Comparison of ENCODE assay signal across 1 cellular context in the genomic region with DNA sequence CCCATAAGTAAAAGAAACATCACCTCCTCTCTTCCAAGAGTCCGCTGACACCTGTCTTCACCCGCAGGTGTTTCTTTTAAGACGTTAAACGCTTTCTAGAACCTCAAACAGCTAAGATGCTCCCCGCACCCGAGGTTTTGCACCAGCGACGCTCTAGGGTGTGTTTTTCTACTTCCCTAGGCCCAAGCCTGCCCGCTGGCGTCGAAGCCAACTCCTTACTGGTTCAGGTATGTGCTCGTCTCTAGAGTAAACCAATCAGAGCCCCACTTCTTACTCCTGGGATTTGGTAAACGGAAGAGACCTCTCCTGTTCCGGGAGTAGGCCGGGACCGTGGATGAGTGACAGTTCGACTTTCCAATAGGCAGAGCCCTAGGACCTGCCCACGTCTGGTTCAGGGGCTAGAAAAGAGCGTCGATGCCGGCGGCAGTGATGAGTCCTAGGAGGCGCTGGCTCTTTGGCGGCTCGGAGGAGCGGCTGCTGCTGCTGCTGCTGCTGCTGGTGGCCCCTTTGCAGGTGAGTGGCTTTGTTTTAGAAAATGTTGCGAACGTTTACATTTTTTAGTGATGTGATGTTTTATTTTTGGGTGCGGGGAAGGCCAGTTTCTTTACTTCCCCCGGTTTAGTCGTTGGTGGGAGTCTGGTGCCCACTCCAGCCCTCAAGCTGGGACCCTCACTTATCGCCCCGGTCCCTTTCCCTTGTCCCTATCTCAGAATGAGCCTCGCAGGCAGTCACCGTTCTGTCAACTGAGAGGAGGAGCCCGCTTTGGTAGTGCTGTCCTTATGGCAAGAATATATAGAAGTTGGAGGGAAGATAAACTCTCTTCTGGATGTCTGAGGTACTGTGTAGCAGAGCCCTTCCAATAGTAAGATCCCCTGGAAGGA.
TF ChIP-seq lines count a peak whose summit lies in the region.

Gene BPGM, plus strand, starts transcription at position 429 of the 881 bp plus-strand sequence. CDS start 14,655 bp downstream, outside the sequence.

TF ChIP-seq in K562, 482 proteins besides CTCF, POLR2A, EP300 and RAD21 (continued from another document):
- TF ChIP-seq, protein P1, sequence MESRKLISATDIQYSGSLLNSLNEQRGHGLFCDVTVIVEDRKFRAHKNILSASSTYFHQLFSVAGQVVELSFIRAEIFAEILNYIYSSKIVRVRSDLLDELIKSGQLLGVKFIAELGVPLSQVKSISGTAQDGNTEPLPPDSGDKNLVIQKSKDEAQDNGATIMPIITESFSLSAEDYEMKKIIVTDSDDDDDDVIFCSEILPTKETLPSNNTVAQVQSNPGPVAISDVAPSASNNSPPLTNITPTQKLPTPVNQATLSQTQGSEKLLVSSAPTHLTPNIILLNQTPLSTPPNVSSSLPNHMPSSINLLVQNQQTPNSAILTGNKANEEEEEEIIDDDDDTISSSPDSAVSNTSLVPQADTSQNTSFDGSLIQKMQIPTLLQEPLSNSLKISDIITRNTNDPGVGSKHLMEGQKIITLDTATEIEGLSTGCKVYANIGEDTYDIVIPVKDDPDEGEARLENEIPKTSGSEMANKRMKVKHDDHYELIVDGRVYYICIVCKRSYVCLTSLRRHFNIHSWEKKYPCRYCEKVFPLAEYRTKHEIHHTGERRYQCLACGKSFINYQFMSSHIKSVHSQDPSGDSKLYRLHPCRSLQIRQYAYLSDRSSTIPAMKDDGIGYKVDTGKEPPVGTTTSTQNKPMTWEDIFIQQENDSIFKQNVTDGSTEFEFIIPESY (CRISPR knock-in tag; IDR thresholded peaks at IDR 0.05) = no peak
- TF ChIP-seq FOXA3 (CRISPR knock-in tag; conservative IDR thresholded peaks at IDR 0.05 in 1 of 2, IDR thresholded peaks at IDR 0.05 in 1 of 2) (no peak), KAT8 (IDR thresholded peaks at IDR 0.05; ENCODE audit: low read depth) (no peak), MCM3 (IDR thresholded peaks at IDR 0.05) (no peak), CHD4 (IDR thresholded peaks at IDR 0.05; ENCODE audit: insufficient read depth, insufficient replicate concordance, low read depth, low read length, poor library complexity, severe bottlenecking) (no peak), ZNF668 (CRISPR knock-in tag; IDR thresholded peaks at IDR 0.05) (no peak), ZNF133 (CRISPR knock-in tag; IDR thresholded peaks at IDR 0.05) (no peak), MAX (CRISPR knock-in tag; IDR thresholded peaks at IDR 0.05) (no peak), ZNF217 (CRISPR knock-in tag; IDR thresholded peaks at IDR 0.05) (no peak), FOXA1 (IDR thresholded peaks at IDR 0.05; ENCODE audit: borderline replicate concordance) (no peak), ZNF23 (CRISPR knock-in tag; IDR thresholded peaks at IDR 0.05) (no peak), PPARD (CRISPR knock-in tag; IDR thresholded peaks at IDR 0.05) (no peak), HNRNPH1 (optimal IDR thresholded peaks at IDR 0.05; ENCODE audit: low read depth, low read length) (no peak), SAFB2 (IDR thresholded peaks at IDR 0.05; ENCODE audit: borderline replicate concordance, low read depth, low read length, severe bottlenecking) (no peak), MTA3 (IDR thresholded peaks at IDR 0.05; ENCODE audit: borderline replicate concordance) (peak; percentile 97), ELK1 (CRISPR knock-in tag; IDR thresholded peaks at IDR 0.05) (no peak), ASH1L (IDR thresholded peaks at IDR 0.05; ENCODE audit: borderline replicate concordance, low read depth, partially characterized antibody) (peak; percentile 97), IFI16 (CRISPR knock-in tag; IDR thresholded peaks at IDR 0.05) (no peak), ZKSCAN1 (IDR thresholded peaks at IDR 0.05; ENCODE audit: low read depth, low read length) (peak; percentile 58; the same call in 1 of the 2 replicates), SIX5 (IDR thresholded peaks at IDR 0.05; ENCODE audit: borderline replicate concordance in 1 of 2, insufficient read depth in 1 of 2, low read depth in 1 of 2, low read length in 2 of 2) (no peak), SMC3 (conservative IDR thresholded peaks at IDR 0.05; ENCODE audit: insufficient read depth, low read depth, low read length) (no peak), MYC (IDR thresholded peaks at IDR 0.05; ENCODE audit: low read depth, low read length) (no peak; the same call in none of the 2 replicates), MYC (CRISPR knock-in tag; IDR thresholded peaks at IDR 0.05; ENCODE audit: borderline replicate concordance, low read depth) (no peak), MAZ (CRISPR knock-in tag; conservative IDR thresholded peaks at IDR 0.05 in 1 of 2, IDR thresholded peaks at IDR 0.05 in 1 of 2) (peak in 1 of 2 experiments; percentile 53; a peak in 3 of 4 replicates), CCAR2 (IDR thresholded peaks at IDR 0.05; ENCODE audit: low read depth, low read length) (0 out of 2 replicates have a peak, but pooled peaks have one; percentile 72), ZNF316 (IDR thresholded peaks at IDR 0.05) (no peak; the same call in 1 of the 2 replicates), RHOXF2B (CRISPR knock-in tag; conservative IDR thresholded peaks at IDR 0.05) (no peak), PURB (CRISPR knock-in tag; IDR thresholded peaks at IDR 0.05; ENCODE audit: low read depth) (no peak), ZC3H4 (CRISPR knock-in tag; IDR thresholded peaks at IDR 0.05; ENCODE audit: borderline replicate concordance) (no peak), ZNF232 (CRISPR knock-in tag; IDR thresholded peaks at IDR 0.05) (no peak), CHD1 (IDR thresholded peaks at IDR 0.05; ENCODE audit: low read length) (no peak), FOS (IDR thresholded peaks at IDR 0.05; ENCODE audit: extremely low read depth, insufficient read length) (peak; percentile 96), ZBTB12 (CRISPR knock-in tag; IDR thresholded peaks at IDR 0.05) (peak; percentile 50), CBX8 (IDR thresholded peaks at IDR 0.05; ENCODE audit: borderline replicate concordance, extremely low read depth, low read depth, low read length, poor library complexity, severe bottlenecking) (no peak), STAT5B (CRISPR knock-in tag; IDR thresholded peaks at IDR 0.05) (no peak; the same call in 1 of the 2 replicates), EWSR1 (IDR thresholded peaks at IDR 0.05; ENCODE audit: borderline replicate concordance, low read depth, partially characterized antibody) (no peak), HDGF (IDR thresholded peaks at IDR 0.05) (no peak), ZNF77 (CRISPR knock-in tag; IDR thresholded peaks at IDR 0.05) (no peak), RBM22 (IDR thresholded peaks at IDR 0.05; ENCODE audit: low read depth, low read length, poor library complexity, severe bottlenecking) (no peak), SMAD2 (IDR thresholded peaks at IDR 0.05; ENCODE audit: low read depth, low read length) (no peak), HCFC1 (IDR thresholded peaks at IDR 0.05; ENCODE audit: low read depth, low read length) (peak; percentile 71)
- TF ChIP-seq, protein P2, sequence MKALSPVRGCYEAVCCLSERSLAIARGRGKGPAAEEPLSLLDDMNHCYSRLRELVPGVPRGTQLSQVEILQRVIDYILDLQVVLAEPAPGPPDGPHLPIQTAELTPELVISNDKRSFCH (CRISPR knock-in tag; IDR thresholded peaks at IDR 0.05) = no peak
- TF ChIP-seq, protein P2 (tag; IDR thresholded peaks at IDR 0.05) = no peak
- TF ChIP-seq, protein P3, sequence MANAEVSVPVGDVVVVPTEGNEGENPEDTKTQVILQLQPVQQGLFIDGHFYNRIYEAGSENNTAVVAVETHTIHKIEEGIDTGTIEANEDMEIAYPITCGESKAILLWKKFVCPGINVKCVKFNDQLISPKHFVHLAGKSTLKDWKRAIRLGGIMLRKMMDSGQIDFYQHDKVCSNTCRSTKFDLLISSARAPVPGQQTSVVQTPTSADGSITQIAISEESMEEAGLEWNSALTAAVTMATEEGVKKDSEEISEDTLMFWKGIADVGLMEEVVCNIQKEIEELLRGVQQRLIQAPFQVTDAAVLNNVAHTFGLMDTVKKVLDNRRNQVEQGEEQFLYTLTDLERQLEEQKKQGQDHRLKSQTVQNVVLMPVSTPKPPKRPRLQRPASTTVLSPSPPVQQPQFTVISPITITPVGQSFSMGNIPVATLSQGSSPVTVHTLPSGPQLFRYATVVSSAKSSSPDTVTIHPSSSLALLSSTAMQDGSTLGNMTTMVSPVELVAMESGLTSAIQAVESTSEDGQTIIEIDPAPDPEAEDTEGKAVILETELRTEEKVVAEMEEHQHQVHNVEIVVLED (CRISPR knock-in tag; IDR thresholded peaks at IDR 0.05) = 0 out of 2 replicates have a peak, but pooled peaks have one; percentile 20
